8 cellular contexts compared by ENCODE assay signal in genomic region chr4:54063224-54063623, GRCh38. TPM values are rescaled to one million over a fixed set of nuclear protein-coding genes. Genes with fewer than 3 reads are reported as not detected.
DNase-seq lines count a peak whose midpoint lies in the region; ATAC-seq and TF ChIP-seq lines count a peak whose summit lies in the region.

No MANE protein-coding gene starts in this region.

- intact Hi-C loops in right lobe of liver (cut with DNase I) (no loop called here), testis (cut with DNase I; ENCODE audit: low total_unique reads) (no loop called here)

- TF ChIP-seq POLR2A in right lobe of liver (IDR thresholded peaks at IDR 0.05), result peak; percentile 39
- no peak for TF ChIP-seq POLR2A in testis (IDR thresholded peaks at IDR 0.05)

- H3K9me2 ChIP-seq in Karpas-422 (replicated peaks; ENCODE audit: insufficient read depth, low read length), result no peaks in the 10 kb centered on the region

- H3K27me3 Mint-ChIP-seq in CD8-positive, alpha-beta memory T cell, result peaks cover 0 to 4% of the 10 kb centered on the region in 2 donors

- H3K9me3 Mint-ChIP-seq in CD8-positive, alpha-beta memory T cell, result no peaks in the 10 kb centered on the region

- peaks cover 46% of the 10 kb centered on the region for H3K4me1 ChIP-seq in CD8-positive, alpha-beta memory T cell (ENCODE audit: insufficient read depth, low read length)
- H3K4me1 ChIP-seq in Karpas-422 (ENCODE audit: low read length) (peaks cover 67% of the 10 kb centered on the region), right lobe of liver (peaks cover 0 to 36% (median 7%) of the 10 kb centered on the region in 4 donors), testis (peaks cover 45% of the 10 kb centered on the region)

- H3K36me3 Mint-ChIP-seq in CD8-positive, alpha-beta memory T cell, result peaks cover 0 to 30% (median 2%) of the 10 kb centered on the region in 3 donors

- H3K79me2 ChIP-seq in Karpas-422 (ENCODE audit: low read length), result peaks cover 69% of the 10 kb centered on the region

- peak; percentile 13 to 33 (median 14) for ATAC-seq in right lobe of liver
- ATAC-seq in HG02623 (IDR thresholded peaks at IDR 0.05; ENCODE audit: unreplicated experiment), result no peak

- H4K20me1 ChIP-seq in Karpas-422 (ENCODE audit: insufficient read depth, low read depth, low read length), result peaks cover 16% of the 10 kb centered on the region; the same call in 1 of the 2 replicates

- peak overlapping the region; percentile 98 to 99 (median 99) for H3K27ac Mint-ChIP-seq in CD8-positive, alpha-beta memory T cell

- peak overlapping the region; percentile 99 for H3K9ac ChIP-seq in Karpas-422 (ENCODE audit: low read length)

- peak overlapping the region; percentile 94 for H3K4me2 ChIP-seq in Karpas-422 (ENCODE audit: low read depth, low read length, poor library complexity, severe bottlenecking)

- no peaks in the 10 kb centered on the region for H3K9me3 ChIP-seq in CD8-positive, alpha-beta memory T cell (ENCODE audit: low read length)
- H3K9me3 ChIP-seq in Karpas-422 (ENCODE audit: low read length) (no peaks in the 10 kb centered on the region; the same call in 1 of the 2 replicates), right lobe of liver (no peaks in the 10 kb centered on the region), testis (no peaks in the 10 kb centered on the region)

- H3K4me3 ChIP-seq in CD8-positive, alpha-beta memory T cell (ENCODE audit: low read length), result peak overlapping the region; percentile 96
- H3K4me3 ChIP-seq in Karpas-422 (ENCODE audit: low read length), result peak overlapping the region; percentile 92
- peak overlapping the region; percentile 83 to 97 (median 92) for H3K4me3 ChIP-seq in right lobe of liver
- peak overlapping the region; percentile 80 to 98 for H3K4me3 ChIP-seq in testis

- H3K36me3 ChIP-seq in CD8-positive, alpha-beta memory T cell (ENCODE audit: insufficient read depth, low read length), result no peaks in the 10 kb centered on the region
- H3K36me3 ChIP-seq in Karpas-422 (ENCODE audit: insufficient read depth, low read length) (peaks cover 32% of the 10 kb centered on the region), right lobe of liver (no peaks in the 10 kb centered on the region), testis (ENCODE audit: low read depth, missing control alignments) (no peaks in the 10 kb centered on the region)

- H3K4me3 Mint-ChIP-seq in CD8-positive, alpha-beta memory T cell, result peak overlapping the region; percentile 88 to 100 (median 97)

- H3K27me3 ChIP-seq in CD8-positive, alpha-beta memory T cell (ENCODE audit: insufficient read depth, low read length, poor library complexity, severe bottlenecking), result no peaks in the 10 kb centered on the region
- H3K27me3 ChIP-seq in Karpas-422 (ENCODE audit: low read length) (no peaks in the 10 kb centered on the region), right lobe of liver (no peaks in the 10 kb centered on the region), testis (no peaks in the 10 kb centered on the region)

- 0% methylated on average over 4 of the region's 4 CpGs for WGBS in right lobe of liver (ENCODE audit: insufficient coverage, low coverage, low lambda C conversion rate, missing lambda C conversion rate)
- WGBS in testis, 2 donors, result 0 to 1% methylated on average over 4 of the region's 4 CpGs

- TF ChIP-seq CTCF in right lobe of liver (IDR thresholded peaks at IDR 0.05), result no peak
- TF ChIP-seq CTCF in testis (IDR thresholded peaks at IDR 0.05), result no peak

- CTCF ChIA-PET in CD8-positive, alpha-beta memory T cell (lab: Charles Lee), result interaction anchor here (1.0 kb wide), 2 partner anchors 13 to 45 kb away, joined by 3 read pairs; no protein-coding TSS in a partner anchor

- DNase-seq in CD8-positive, alpha-beta memory T cell, result peak in 1 of 5 donors; percentile 18
- DNase-seq in Karpas-422 (peak; percentile 64), astrocyte of the hippocampus (ENCODE audit: low read depth, low spot score) (peak; percentile 46), right lobe of liver (no peak), testis (no peak), NCI-H524 treated with DMSO at 0.1 percent for 48 hours (lab: John Stamatoyannopoulos, UW) (no peak), NCI-H446 (lab: John Stamatoyannopoulos, UW) (no peak)

- peak overlapping the region; percentile 98 for H3K27ac ChIP-seq in CD8-positive, alpha-beta memory T cell (ENCODE audit: low read depth, low read length)
- H3K27ac ChIP-seq in Karpas-422 (ENCODE audit: low read length) (peak overlapping the region; percentile 90), right lobe of liver (peak overlapping the region; percentile 96 to 98 (median 98)), testis (peak overlapping the region; percentile 96 to 100)

- POLR2A ChIA-PET in CD8-positive, alpha-beta memory T cell (lab: Charles Lee), result interaction anchor here (1.1 to 1.2 kb wide), 2 partner anchors 30 to 1350 kb away, joined by 3 to 5 read pairs; no protein-coding TSS in a partner anchor

- peaks cover 57 to 68% (median 61%) of the 10 kb centered on the region in 3 donors for H3K4me1 Mint-ChIP-seq in CD8-positive, alpha-beta memory T cell

- no peak overlapping the region for H2AFZ ChIP-seq in Karpas-422 (ENCODE audit: low read length)

RNA-seq across cellular contexts. Expression of gene CHIC2, which starts 1.2 kb away (rescaled TPM):
- total RNA-seq in CD8-positive, alpha-beta memory T cell, result 10 to 100 TPM; 25.0 to 27.9 TPM
- polyA plus RNA-seq in CD8-positive, alpha-beta memory T cell, result 57.3 TPM
- total RNA-seq in Karpas-422 (2014; rRNA removed; shearing (Covaris generic); ENCODE audit: low replicate concordance), result 103 and 116 TPM in 2 replicates
- total RNA-seq in right lobe of liver, result 10 to 100 TPM in 4 of 6 experiments, 1 to 10 TPM in 2; 8.4 to 22.9 (median 15.3) TPM
- total RNA-seq in testis, result 100 to 1,000 TPM; 113 to 129 TPM
- 83.4 TPM for polyA plus RNA-seq in testis (ENCODE audit: insufficient read depth, low read depth, low replicate concordance)

RNA-seq across cellular contexts. Expression of gene GSX2, which starts 36.7 kb away (rescaled TPM):
- not detected for total RNA-seq in CD8-positive, alpha-beta memory T cell
- polyA plus RNA-seq in CD8-positive, alpha-beta memory T cell, result not detected
- total RNA-seq in Karpas-422 (2014; rRNA removed; shearing (Covaris generic); ENCODE audit: low replicate concordance), result 9.5 and 23.9 TPM in 2 replicates
- total RNA-seq in right lobe of liver, result not detected
- total RNA-seq in testis, result 1 to 10 TPM; 1.8 to 2.0 TPM
- 1.1 TPM for polyA plus RNA-seq in testis (ENCODE audit: insufficient read depth, low read depth, low replicate concordance)

Comparison
In these comparisons a context has a peak if more than half of its experiments do, and no peak if none do; other contexts are left out.
1. DNase-seq: peak in Karpas-422 (single experiment) and astrocyte of the hippocampus (single experiment); none in right lobe of liver (0 of 3), testis (single experiment), NCI-H524 treated with DMSO at 0.1 percent for 48 hours (single experiment) and NCI-H446 (0 of 2).
2. Peak in every context shown above with its lines, with median percentiles within 50 percentile points of each other: H3K27ac ChIP-seq and H3K4me3 ChIP-seq.